Comparison of ENCODE assay signal across 11 cellular contexts in the genomic region with DNA sequence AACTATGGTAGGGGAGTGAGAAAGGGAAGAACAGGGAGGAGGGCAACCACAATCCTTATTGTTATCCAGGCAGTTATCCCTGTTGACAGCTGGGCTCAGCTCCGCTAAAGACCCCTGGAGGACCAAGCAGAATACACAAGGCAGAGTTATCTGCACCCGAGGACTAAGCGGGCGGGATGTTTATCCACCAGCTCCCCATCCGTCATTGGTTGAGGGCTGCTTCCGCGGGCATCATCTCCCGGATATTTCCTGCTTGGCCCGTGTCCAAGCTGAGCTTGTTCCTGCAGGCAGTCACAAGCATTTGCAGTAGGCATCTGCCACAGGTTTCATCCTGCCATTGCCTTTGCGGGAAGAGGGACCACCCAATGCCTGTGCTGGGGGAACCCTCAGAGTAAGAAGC.
DNase-seq lines count a peak whose midpoint lies in the region; ATAC-seq and TF ChIP-seq lines count a peak whose summit lies in the region.
"Had no signal": no experiment of that assay in that cellular context is flagged by ENCODE, and none has a peak within 500 bp of the region (broad histone marks: within the 10 kb centered on the region; RNA-seq: fewer than 3 reads in every experiment).

No MANE protein-coding gene starts in this region.

- no peak overlapping the region for H3K4me3 Mint-ChIP-seq in Calu3 (ENCODE audit: low read depth, unreplicated experiment)
- H3K4me3 Mint-ChIP-seq: naive thymus-derived CD4-positive, alpha-beta T cell; stimulated activated naive CD8-positive, alpha-beta T cell treated with anti-CD3 and anti-CD28 coated beads, Interleukin-15, Interleukin-2, amounts not matched to agents 100 ng/mL and 50 ng/mL, for 24 hours had no signal

- CTCF ChIA-PET in Calu3 (lab: Charles Lee), result interaction anchor here (0.7 kb wide), 1 partner anchor 65 kb away, joined by 3 read pairs; no protein-coding TSS in a partner anchor

- intact Hi-C loops in Calu3 (cut with micrococcal nuclease; ENCODE audit: unreplicated experiment), result no loop called here

- no peaks in the 10 kb centered on the region for H3K36me3 ChIP-seq in WERI-Rb-1
- no peaks in the 10 kb centered on the region for H3K36me3 ChIP-seq in smooth muscle cell (ENCODE audit: low read depth)

- H4K20me1 ChIP-seq in smooth muscle cell (ENCODE audit: low read depth), result no peaks in the 10 kb centered on the region

- H3K9ac ChIP-seq in smooth muscle cell (ENCODE audit: low read depth), result no peak overlapping the region

- H3K4me1 ChIP-seq in smooth muscle cell (ENCODE audit: low read depth), result no peaks in the 10 kb centered on the region

- BruUV-seq in Calu3 (replicated peaks; lab: Mats Ljungman, UMichigan), result no TSS peak

- no peaks in the 10 kb centered on the region for H3K4me1 Mint-ChIP-seq in Calu3 (ENCODE audit: low read depth, unreplicated experiment)

- ATAC-seq in GM21367 (IDR thresholded peaks at IDR 0.05; ENCODE audit: unreplicated experiment), result no peak
- ATAC-seq: naive thymus-derived CD4-positive, alpha-beta T cell had no signal

- TF ChIP-seq CTCF in Calu3 (IDR thresholded peaks at IDR 0.05; ENCODE audit: unreplicated experiment) (no peak), WERI-Rb-1 (IDR thresholded peaks at IDR 0.05; ENCODE audit: low read depth, low read length) (no peak), smooth muscle cell (IDR thresholded peaks at IDR 0.05; ENCODE audit: borderline replicate concordance, insufficient read depth, poor library complexity, severe bottlenecking) (no peak)

- H3K9me3 Mint-ChIP-seq in Calu3 (ENCODE audit: low read depth, unreplicated experiment), result no peaks in the 10 kb centered on the region
- H3K9me3 Mint-ChIP-seq: stimulated activated naive CD8-positive, alpha-beta T cell treated with anti-CD3 and anti-CD28 coated beads, Interleukin-15, Interleukin-2, amounts not matched to agents 100 ng/mL and 50 ng/mL, for 24 hours had no signal

- DNase-seq in Calu3 (peak; percentile 61), HT1080 (ENCODE audit: low read depth) (peak; percentile 57), WERI-Rb-1 (peak; percentile 64), iPS-NIHi7 (ENCODE audit: extremely low spot score) (peak; percentile 31), smooth muscle cell (lab: John Stamatoyannopoulos, UW; ENCODE audit: unreplicated experiment) (no peak)
- no peak for DNase-seq in stimulated activated CD4-positive, alpha-beta T cell treated with anti-CD3 and anti-CD28 coated beads, Interleukin-4, amount 100 ng/mL, for 24 hours
- no peak for DNase-seq in stimulated activated CD8-positive, alpha-beta memory T cell treated with anti-CD3 and anti-CD28 coated beads, Interleukin-4, amount 100 ng/mL, for 48 hours
- DNase-seq: activated naive CD4-positive, alpha-beta T cell; naive thymus-derived CD4-positive, alpha-beta T cell had no signal

- H2AFZ ChIP-seq in smooth muscle cell (ENCODE audit: low read depth), result no peak overlapping the region

- H3K9me3 ChIP-seq in WERI-Rb-1 (ENCODE audit: severe bottlenecking) (no peaks in the 10 kb centered on the region), smooth muscle cell (replicated peaks; ENCODE audit: low read depth) (no peaks in the 10 kb centered on the region)

- peaks cover 68% of the 10 kb centered on the region for H3K27me3 Mint-ChIP-seq in Calu3 (ENCODE audit: unreplicated experiment)

- 71% methylated on average over 10 of the region's 10 CpGs for WGBS in smooth muscle cell (ENCODE audit: low lambda C conversion rate)

- no peak overlapping the region for H3K4me2 ChIP-seq in smooth muscle cell

- H3K4me3 ChIP-seq in WERI-Rb-1 (ENCODE audit: low read depth, low read length) (peak overlapping the region; percentile 20), smooth muscle cell (no peak overlapping the region)

- no peaks in the 10 kb centered on the region for H3K79me2 ChIP-seq in smooth muscle cell (ENCODE audit: low read depth)

- H3K36me3 Mint-ChIP-seq in Calu3 (ENCODE audit: insufficient read depth, unreplicated experiment), result no peaks in the 10 kb centered on the region

- H3K27ac ChIP-seq in WERI-Rb-1 (no peak overlapping the region), smooth muscle cell (ENCODE audit: low read depth) (no peak overlapping the region)

- no peak overlapping the region for H3K27ac Mint-ChIP-seq in Calu3 (ENCODE audit: unreplicated experiment)
- H3K27ac Mint-ChIP-seq: naive thymus-derived CD4-positive, alpha-beta T cell; stimulated activated naive CD8-positive, alpha-beta T cell treated with anti-CD3 and anti-CD28 coated beads, Interleukin-15, Interleukin-2, amounts not matched to agents 100 ng/mL and 50 ng/mL, for 24 hours had no signal

- H3K27me3 ChIP-seq in WERI-Rb-1 (ENCODE audit: insufficient read depth, low read depth, severe bottlenecking) (no peaks in the 10 kb centered on the region), smooth muscle cell (ENCODE audit: low read depth) (peaks cover 11% of the 10 kb centered on the region)

- H3F3A ChIP-seq in smooth muscle cell (ENCODE audit: low read depth), result no peaks in the 10 kb centered on the region

Comparison
In these comparisons a context has a peak if more than half of its experiments do, and no peak if none do; other contexts are left out.
1. DNase-seq: peak in Calu3 (single experiment), HT1080 (single experiment), WERI-Rb-1 (single experiment) and iPS-NIHi7 (single experiment); none in stimulated activated CD4-positive, alpha-beta T cell treated with anti-CD3 and anti-CD28 coated beads, Interleukin-4, amount 100 ng/mL, for 24 hours (single experiment), stimulated activated CD8-positive, alpha-beta memory T cell treated with anti-CD3 and anti-CD28 coated beads, Interleukin-4, amount 100 ng/mL, for 48 hours (single experiment) and smooth muscle cell (single experiment).